ENCODE assay signal across 20 cellular contexts in the genomic region with DNA sequence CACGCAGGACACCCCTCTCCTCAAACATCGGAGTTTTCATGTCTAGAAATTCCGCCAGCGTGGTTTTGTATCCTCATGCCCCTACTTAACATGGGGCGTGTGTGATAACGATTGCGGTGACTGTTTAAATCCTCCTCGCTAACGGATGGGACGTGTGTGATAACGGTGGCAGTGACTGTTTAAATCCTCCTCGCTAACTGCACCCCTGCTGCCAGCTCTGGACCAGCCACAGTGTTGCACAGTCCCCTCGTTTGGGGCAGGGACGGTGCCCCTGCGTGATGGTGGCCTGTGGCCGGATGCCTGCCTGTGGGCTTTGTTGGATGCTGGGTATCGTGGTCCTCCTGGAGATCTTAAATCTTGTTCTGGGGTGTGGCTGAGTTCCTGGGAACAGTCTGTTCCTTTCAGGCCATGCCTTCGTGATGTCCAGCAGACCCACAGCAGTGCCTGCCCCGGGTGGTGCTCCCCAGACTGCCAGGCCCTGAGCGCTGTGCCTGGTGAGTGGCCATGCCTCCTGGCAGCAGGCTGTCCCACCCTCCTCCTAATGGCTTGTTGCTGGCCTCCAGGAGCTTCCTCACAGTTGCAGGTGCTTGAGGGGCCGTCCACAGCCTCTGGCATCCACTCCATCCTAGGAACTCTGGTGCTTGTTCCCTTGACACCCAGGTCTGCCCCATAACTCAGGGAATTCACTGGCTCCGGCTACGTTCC.
"Had no signal": no experiment of that assay in that cellular context is flagged by ENCODE, and none has a peak within 500 bp of the region (broad histone marks: within the 10 kb centered on the region; RNA-seq: fewer than 3 reads in every experiment).

No MANE protein-coding gene starts in this region.

- H3K9me3 ChIP-seq: gastrocnemius medialis, sigmoid colon, thoracic aorta, transverse colon had no signal

- FAIRE-seq: endometrium, keratinocyte had no signal

- H2AFZ ChIP-seq: parathyroid adenoma had no signal

- H3K27ac ChIP-seq: gastrocnemius medialis, left ventricle myocardium inferior, parathyroid adenoma, psoas muscle, sigmoid colon, skin epidermis, stomach, thoracic aorta, transverse colon had no signal

- DNase-seq: effector memory CD4-positive, alpha-beta T cell; gastrocnemius medialis; left ventricle myocardium inferior; mesendoderm; naive B cell; occipital lobe; psoas muscle; sigmoid colon; stimulated activated CD4-positive, alpha-beta T cell treated with anti-CD3 and anti-CD28 coated beads, Interleukin-12 subunit alpha, Interleukin-12 subunit beta, amount 100 ng/mL, for 4 hours; stimulated activated naive CD4-positive, alpha-beta T cell; stomach; substantia nigra; transverse colon had no signal

- H3K4me1 ChIP-seq: parathyroid adenoma, psoas muscle, stomach, transverse colon had no signal

- H3K36me3 ChIP-seq: transverse colon had no signal

- ATAC-seq: esophagus mucosa, gastrocnemius medialis, psoas muscle had no signal

- H3K27me3 ChIP-seq: gastrocnemius medialis, sigmoid colon, stomach, transverse colon had no signal

- H3K9ac ChIP-seq: parathyroid adenoma had no signal

- H3K4me3 ChIP-seq: gastrocnemius medialis, left ventricle myocardium inferior, lung, psoas muscle, sigmoid colon, skin epidermis, stomach, thoracic aorta, transverse colon had no signal
